ENCODE assay signal across 32 cellular contexts in genomic region chr4:117417856-117418255, GRCh38.
DNase-seq lines count a peak whose midpoint lies in the region; ATAC-seq, FAIRE-seq and TF ChIP-seq lines count a peak whose summit lies in the region.
"Had no signal": no experiment of that assay in that cellular context is flagged by ENCODE, and none has a peak within 500 bp of the region (broad histone marks: within the 10 kb centered on the region; RNA-seq: fewer than 3 reads in every experiment).

No MANE protein-coding gene starts in this region.

- H3K36me3 ChIP-seq in bronchial epithelial cell (ENCODE audit: control insufficient read depth, insufficient read depth, low read length) (no peaks in the 10 kb centered on the region), kidney epithelial cell (ENCODE audit: control insufficient read depth, insufficient read depth, low read length) (no peaks in the 10 kb centered on the region)
- H3K36me3 ChIP-seq: adrenal gland, BE2C, colonic mucosa, heart right ventricle, ovary, SJSA1 had no signal

- FAIRE-seq in RCC 7860 (lab: Jason Lieb, UNC) (peak; percentile 86), bronchial epithelial cell (lab: Jason Lieb, UNC) (no peak)
- FAIRE-seq: TTC549 had no signal

- no peak for DNase-seq in Calu3
- DNase-seq in RCC 7860 (ENCODE audit: low spot score): peak; percentile 48
- DNase-seq in bronchial epithelial cell (ENCODE audit: low read depth): peak; percentile 48
- peak; percentile 23 for DNase-seq in kidney epithelial cell (ENCODE audit: low read depth)
- DNase-seq in DMS 273 treated with DMSO at 0.1 percent for 48 hours (lab: John Stamatoyannopoulos, UW): no peak
- no peak for DNase-seq in activated naive CD4-positive, alpha-beta T cell treated with anti-CD3 and anti-CD28 coated beads, Interleukin-2, amount 10 ng/mL, durations not matched to agents 7 days and 5 days
- DNase-seq: activated CD4-positive, alpha-beta T cell treated with anti-CD3 and anti-CD28 coated beads, Interleukin-2, amount 50 U/mL, for 4 hours; activated CD8-positive, alpha-beta memory T cell treated with anti-CD3 and anti-CD28 coated beads, Interleukin-2, amount 10 ng/mL, durations not matched to agents 7 days and 5 days; activated naive CD4-positive, alpha-beta T cell treated with Interleukin-2 at 50 U/mL for 16 hours; adrenal gland; BE2C; CD8-positive, alpha-beta T cell; colonic mucosa; effector CD8-positive, alpha-beta T cell; erythroblast; foreskin melanocyte; heart right ventricle; left colon; NCI-H1048; NCI-H446; NCI-H748 treated with DMSO at 0.1 percent for 48 hours; nephron progenitor cell; ovary; RPMI8226; substantia nigra; T-helper 17 cell; trophoblast cell had no signal

- no peaks in the 10 kb centered on the region for H3K9me3 Mint-ChIP-seq in Calu3 (ENCODE audit: low read depth, unreplicated experiment)
- H3K9me3 Mint-ChIP-seq in activated naive CD4-positive, alpha-beta T cell treated with anti-CD3 and anti-CD28 coated beads, Interleukin-2, amount 10 ng/mL, durations not matched to agents 7 days and 5 days: no peaks in the 10 kb centered on the region
- H3K9me3 Mint-ChIP-seq: nephron progenitor cell had no signal

- intact Hi-C loops in Calu3 (cut with micrococcal nuclease; ENCODE audit: unreplicated experiment): no loop called here

- H3K4me3 ChIP-seq in bronchial epithelial cell (ENCODE audit: low read depth, low read length): no peak overlapping the region
- H3K4me3 ChIP-seq in kidney epithelial cell (ENCODE audit: low read depth, low read length): no peak overlapping the region
- H3K4me3 ChIP-seq: adrenal gland, colonic mucosa, heart right ventricle, ovary, SJSA1 had no signal

- peaks cover 18% of the 10 kb centered on the region for H3K4me1 Mint-ChIP-seq in Calu3 (ENCODE audit: low read depth, unreplicated experiment)
- no peaks in the 10 kb centered on the region for H3K4me1 Mint-ChIP-seq in activated naive CD4-positive, alpha-beta T cell treated with anti-CD3 and anti-CD28 coated beads, Interleukin-2, amount 10 ng/mL, durations not matched to agents 7 days and 5 days
- H3K4me1 Mint-ChIP-seq: activated CD8-positive, alpha-beta memory T cell treated with anti-CD3 and anti-CD28 coated beads, Interleukin-2, amount 10 ng/mL, durations not matched to agents 7 days and 5 days; nephron progenitor cell; stimulated activated memory B cell treated with anti-CD40 and anti-IgM and Interleukin-4, amounts not matched to agents 10 μg/mL and 1 μg/mL and 100 μg/mL, for 72 hours; T-helper 17 cell had no signal

- no TSS peak for BruUV-seq in Calu3 (replicated peaks; lab: Mats Ljungman, UMichigan)

- ATAC-seq in GM18517 (IDR thresholded peaks at IDR 0.05; ENCODE audit: unreplicated experiment) (no peak), HG03196 (IDR thresholded peaks at IDR 0.05; ENCODE audit: unreplicated experiment) (no peak)
- ATAC-seq: activated CD8-positive, alpha-beta memory T cell treated with anti-CD3 and anti-CD28 coated beads, Interleukin-2, amount 10 ng/mL, durations not matched to agents 7 days and 5 days; CD8-positive, alpha-beta T cell; heart right ventricle; left colon; stimulated activated memory B cell treated with anti-CD40 and anti-IgM and Interleukin-4, amounts not matched to agents 10 μg/mL and 1 μg/mL and 100 μg/mL, for 72 hours; T-helper 17 cell had no signal

- H3K27ac Mint-ChIP-seq in Calu3 (ENCODE audit: unreplicated experiment): peak overlapping the region; percentile 30
- H3K27ac Mint-ChIP-seq in activated naive CD4-positive, alpha-beta T cell treated with anti-CD3 and anti-CD28 coated beads, Interleukin-2, amount 10 ng/mL, durations not matched to agents 7 days and 5 days: no peak overlapping the region
- H3K27ac Mint-ChIP-seq: activated CD8-positive, alpha-beta memory T cell treated with anti-CD3 and anti-CD28 coated beads, Interleukin-2, amount 10 ng/mL, durations not matched to agents 7 days and 5 days; CD8-positive, alpha-beta T cell; nephron progenitor cell; stimulated activated memory B cell treated with anti-CD40 and anti-IgM and Interleukin-4, amounts not matched to agents 10 μg/mL and 1 μg/mL and 100 μg/mL, for 72 hours; T-helper 17 cell had no signal

- H3K36me3 Mint-ChIP-seq in Calu3 (ENCODE audit: insufficient read depth, unreplicated experiment): no peaks in the 10 kb centered on the region
- H3K36me3 Mint-ChIP-seq in activated naive CD4-positive, alpha-beta T cell treated with anti-CD3 and anti-CD28 coated beads, Interleukin-2, amount 10 ng/mL, durations not matched to agents 7 days and 5 days: no peaks in the 10 kb centered on the region
- H3K36me3 Mint-ChIP-seq: activated CD8-positive, alpha-beta memory T cell treated with anti-CD3 and anti-CD28 coated beads, Interleukin-2, amount 10 ng/mL, durations not matched to agents 7 days and 5 days; CD8-positive, alpha-beta T cell; stimulated activated memory B cell treated with anti-CD40 and anti-IgM and Interleukin-4, amounts not matched to agents 10 μg/mL and 1 μg/mL and 100 μg/mL, for 72 hours had no signal

- H3K4me3 Mint-ChIP-seq in Calu3 (ENCODE audit: low read depth, unreplicated experiment): no peak overlapping the region
- no peak overlapping the region for H3K4me3 Mint-ChIP-seq in activated naive CD4-positive, alpha-beta T cell treated with anti-CD3 and anti-CD28 coated beads, Interleukin-2, amount 10 ng/mL, durations not matched to agents 7 days and 5 days
- H3K4me3 Mint-ChIP-seq: activated CD8-positive, alpha-beta memory T cell treated with anti-CD3 and anti-CD28 coated beads, Interleukin-2, amount 10 ng/mL, durations not matched to agents 7 days and 5 days; CD8-positive, alpha-beta T cell; nephron progenitor cell; stimulated activated memory B cell treated with anti-CD40 and anti-IgM and Interleukin-4, amounts not matched to agents 10 μg/mL and 1 μg/mL and 100 μg/mL, for 72 hours; T-helper 17 cell had no signal

- CTCF ChIA-PET in Calu3 (lab: Charles Lee): no interaction called here
- CTCF ChIA-PET in activated naive CD4-positive, alpha-beta T cell treated with anti-CD3 and anti-CD28 coated beads, Interleukin-2, amount 10 ng/mL, durations not matched to agents 7 days and 5 days (lab: Charles Lee): no interaction called here

- H3K27me3 Mint-ChIP-seq in Calu3 (ENCODE audit: unreplicated experiment): no peaks in the 10 kb centered on the region
- H3K27me3 Mint-ChIP-seq in activated naive CD4-positive, alpha-beta T cell treated with anti-CD3 and anti-CD28 coated beads, Interleukin-2, amount 10 ng/mL, durations not matched to agents 7 days and 5 days: no peaks in the 10 kb centered on the region
- H3K27me3 Mint-ChIP-seq: activated CD8-positive, alpha-beta memory T cell treated with anti-CD3 and anti-CD28 coated beads, Interleukin-2, amount 10 ng/mL, durations not matched to agents 7 days and 5 days; stimulated activated memory B cell treated with anti-CD40 and anti-IgM and Interleukin-4, amounts not matched to agents 10 μg/mL and 1 μg/mL and 100 μg/mL, for 72 hours; T-helper 17 cell had no signal

- TF ChIP-seq CTCF in Calu3 (IDR thresholded peaks at IDR 0.05; ENCODE audit: unreplicated experiment) (no peak), bronchial epithelial cell (IDR thresholded peaks at IDR 0.05; ENCODE audit: insufficient read depth, low read length, severe bottlenecking) (no peak), kidney epithelial cell (IDR thresholded peaks at IDR 0.05; ENCODE audit: insufficient read depth, low read length, poor library complexity, severe bottlenecking) (no peak)

- H3K27me3 ChIP-seq in bronchial epithelial cell (ENCODE audit: control insufficient read depth, insufficient read depth, low read length) (no peaks in the 10 kb centered on the region), kidney epithelial cell (ENCODE audit: control insufficient read depth, insufficient read depth, low read length) (no peaks in the 10 kb centered on the region)
- H3K27me3 ChIP-seq: adrenal gland, BE2C, colonic mucosa, heart right ventricle, ovary, SJSA1 had no signal

Comparison
In these comparisons a context has a peak if more than half of its experiments do, and no peak if none do; other contexts are left out.
1. DNase-seq: peak in RCC 7860 (single experiment), bronchial epithelial cell (single experiment) and kidney epithelial cell (single experiment); none in Calu3 (single experiment), DMS 273 treated with DMSO at 0.1 percent for 48 hours (single experiment) and activated naive CD4-positive, alpha-beta T cell treated with anti-CD3 and anti-CD28 coated beads, Interleukin-2, amount 10 ng/mL, durations not matched to agents 7 days and 5 days (single experiment).